17 cellular contexts compared by ENCODE assay signal in genomic region chr2:220279840-220280239, GRCh38.
DNase-seq lines count a peak whose midpoint lies in the region; ATAC-seq, FAIRE-seq and TF ChIP-seq lines count a peak whose summit lies in the region.
"Had no signal": no experiment of that assay in that cellular context is flagged by ENCODE, and none has a peak within 500 bp of the region (broad histone marks: within the 10 kb centered on the region; RNA-seq: fewer than 3 reads in every experiment).

No MANE protein-coding gene starts in this region.

- peak overlapping the region; percentile 43 for H2AFZ ChIP-seq in ACC112 (ENCODE audit: low read length, unreplicated experiment)

- peaks cover 62% of the 10 kb centered on the region for H3K4me1 ChIP-seq in ACC112 (ENCODE audit: control insufficient read depth, insufficient read depth, low read length, unreplicated experiment)
- peaks cover 52% of the 10 kb centered on the region for H3K4me1 ChIP-seq in foreskin keratinocyte
- H3K4me1 ChIP-seq in uterus = peaks cover 0 to 5% of the 10 kb centered on the region in 2 donors
- H3K4me1 ChIP-seq in HAP-1 = no peaks in the 10 kb centered on the region

- H3K36me3 ChIP-seq in ACC112 (ENCODE audit: insufficient read depth, low read length) = no peaks in the 10 kb centered on the region
- no peaks in the 10 kb centered on the region for H3K36me3 ChIP-seq in uterus
- no peaks in the 10 kb centered on the region for H3K36me3 ChIP-seq in HAP-1 (replicated peaks)
- H3K36me3 ChIP-seq: heart right ventricle had no signal

- peak; percentile 66 for ATAC-seq in foreskin keratinocyte
- ATAC-seq: activated T-cell treated with anti-CD3 and anti-CD28 coated beads, Interleukin-2, amount 50 U/mL, for 4 hours; heart right ventricle; Panc1 had no signal

- TF ChIP-seq POLR2A in uterus (IDR thresholded peaks at IDR 0.05) = no peak

- no peaks in the 10 kb centered on the region for H3K79me2 ChIP-seq in ACC112 (ENCODE audit: control insufficient read depth, insufficient read depth, low read length, unreplicated experiment)

- H3K4me3 ChIP-seq in ACC112 (ENCODE audit: low read depth, low read length) (peak overlapping the region; percentile 61; the same call in 1 of the 2 replicates), uterus (no peak overlapping the region), HAP-1 (no peak overlapping the region)
- H3K4me3 ChIP-seq: heart right ventricle had no signal

- H3K27me3 ChIP-seq in ACC112 (ENCODE audit: insufficient read depth, low read length) (no peaks in the 10 kb centered on the region), foreskin keratinocyte (no peaks in the 10 kb centered on the region), uterus (no peaks in the 10 kb centered on the region), HAP-1 (ENCODE audit: low read depth) (no peaks in the 10 kb centered on the region)
- H3K27me3 ChIP-seq: heart right ventricle had no signal

- H3K9me3 ChIP-seq in uterus (no peaks in the 10 kb centered on the region), HAP-1 (no peaks in the 10 kb centered on the region)
- H3K9me3 ChIP-seq: heart right ventricle had no signal

- in situ Hi-C loops in KBM-7 (cut with MboI; ENCODE audit: low pct_unique_long_range_greater_than_20kb, low sequenced_read_pairs) = no loop called here
- in situ Hi-C loops in HAP-1 (cut with MboI; ENCODE audit: low sequenced_read_pairs) = no loop called here

- intact Hi-C loops in uterus (cut with DNase I; ENCODE audit: low total_unique reads) = no loop called here

- H3K27ac ChIP-seq in ACC112 (ENCODE audit: low read depth, low read length) = peak overlapping the region; percentile 96
- peak overlapping the region; percentile 96 for H3K27ac ChIP-seq in foreskin keratinocyte
- H3K27ac ChIP-seq in uterus = no peak overlapping the region
- H3K27ac ChIP-seq: heart right ventricle had no signal

- no peak for FAIRE-seq in HTR-8/SVneo (lab: Jason Lieb, UNC)
- FAIRE-seq: urothelium cell line had no signal

- TF ChIP-seq CTCF in foreskin keratinocyte (conservative IDR thresholded peaks at IDR 0.05) = no peak
- TF ChIP-seq CTCF in uterus (IDR thresholded peaks at IDR 0.05) = no peak

- DNase-seq in HTR-8/SVneo (ENCODE audit: insufficient read length, low spot score) = peak; percentile 17
- DNase-seq in astrocyte of the hippocampus (ENCODE audit: low read depth, low spot score) = peak; percentile 5
- peak; percentile 66 to 87 for DNase-seq in foreskin keratinocyte
- DNase-seq in uterus = no peak
- no peak for DNase-seq in stimulated activated CD4-positive, alpha-beta T cell treated with anti-CD3 and anti-CD28 coated beads, Interleukin-4, amount 100 ng/mL, for 24 hours
- DNase-seq in KBM-7 = no peak
- no peak for DNase-seq in HAP-1 (ENCODE audit: low spot score in 2 of 2)
- DNase-seq: activated CD4-positive, alpha-beta T cell treated with anti-CD3 and anti-CD28 coated beads, Interleukin-2, amount 50 U/mL, for 4 hours; activated naive CD8-positive, alpha-beta T cell treated with anti-CD3 and anti-CD28 coated beads, Interleukin-2, amount 10 ng/mL, durations not matched to agents 7 days and 5 days; activated T-cell treated with anti-CD3 and anti-CD28 coated beads, Interleukin-2, amount 50 U/mL, for 4 hours; cerebellar nuclear complex; GDM1; heart right ventricle; NCI-H526 treated with DMSO at 0.1 percent for 48 hours had no signal

Comparison
In these comparisons a context has a peak if more than half of its experiments do, and no peak if none do; other contexts are left out.
1. H3K27ac ChIP-seq: peak in ACC112 (single experiment) and foreskin keratinocyte (single experiment); none in uterus (0 of 2).
2. DNase-seq: peak in HTR-8/SVneo (single experiment), astrocyte of the hippocampus (single experiment) and foreskin keratinocyte (2 of 2); none in uterus (0 of 2), stimulated activated CD4-positive, alpha-beta T cell treated with anti-CD3 and anti-CD28 coated beads, Interleukin-4, amount 100 ng/mL, for 24 hours (single experiment), KBM-7 (single experiment) and HAP-1 (0 of 2).